ENCODE assay signal across 8 cellular contexts in genomic region chr2:100262555-100263320, GRCh38. TPM values are rescaled to one million over a fixed set of nuclear protein-coding genes. Genes with fewer than 3 reads are reported as not detected.
DNase-seq lines count a peak whose midpoint lies in the region; ATAC-seq and TF ChIP-seq lines count a peak whose summit lies in the region.

No MANE protein-coding gene starts in this region.

- no peak overlapping the region for H3K4me3 ChIP-seq in cardiac muscle cell

- no peaks in the 10 kb centered on the region for H3K4me1 ChIP-seq in cardiac muscle cell (ENCODE audit: low read depth)

- peak; percentile 98 for TF ChIP-seq CTCF in cardiac muscle cell (IDR thresholded peaks at IDR 0.05; ENCODE audit: low read depth, low read length)
- peak; percentile 96 for TF ChIP-seq CTCF in progenitor cell of endocrine pancreas (IDR thresholded peaks at IDR 0.05; ENCODE audit: unreplicated experiment)

- DNase-seq in GM03348 (ENCODE audit: low spot score) (peak; percentile 86), HuH-7 (ENCODE audit: low spot score) (peak; percentile 83), SKM-1 (lab: John Stamatoyannopoulos, UW; ENCODE audit: unreplicated experiment) (peak; percentile 34), cardiac muscle cell (ENCODE audit: low read depth in 1 of 2, low spot score in 1 of 2) (peak; percentile 64 to 65), progenitor cell of endocrine pancreas (ENCODE audit: low spot score, unreplicated experiment) (peak; percentile 57), GF-D8 (lab: John Stamatoyannopoulos, UW) (no peak)
- DNase-seq in activated naive CD8-positive, alpha-beta T cell treated with anti-CD3 and anti-CD28 coated beads for 36 hours, result peak; percentile 41

- H3K36me3 Mint-ChIP-seq in activated naive CD8-positive, alpha-beta T cell treated with anti-CD3 and anti-CD28 coated beads for 36 hours, result no peaks in the 10 kb centered on the region
- H3K36me3 Mint-ChIP-seq in progenitor cell of endocrine pancreas (ENCODE audit: insufficient read depth), result no peaks in the 10 kb centered on the region

- no peaks in the 10 kb centered on the region for H3K27me3 Mint-ChIP-seq in activated naive CD8-positive, alpha-beta T cell treated with anti-CD3 and anti-CD28 coated beads for 36 hours
- H3K27me3 Mint-ChIP-seq in progenitor cell of endocrine pancreas, result no peaks in the 10 kb centered on the region

- H3K27ac Mint-ChIP-seq in activated naive CD8-positive, alpha-beta T cell treated with anti-CD3 and anti-CD28 coated beads for 36 hours, result no peak overlapping the region
- H3K27ac Mint-ChIP-seq in progenitor cell of endocrine pancreas, result no peak overlapping the region

- H3K27me3 ChIP-seq in cardiac muscle cell, result no peaks in the 10 kb centered on the region

- no peaks in the 10 kb centered on the region for H3K9me3 ChIP-seq in cardiac muscle cell (ENCODE audit: low read depth)

- no peaks in the 10 kb centered on the region for H3K4me1 Mint-ChIP-seq in activated naive CD8-positive, alpha-beta T cell treated with anti-CD3 and anti-CD28 coated beads for 36 hours
- H3K4me1 Mint-ChIP-seq in progenitor cell of endocrine pancreas (ENCODE audit: low read depth), result no peaks in the 10 kb centered on the region

- no peak for ATAC-seq in HG02938 (IDR thresholded peaks at IDR 0.05; ENCODE audit: unreplicated experiment)

- H3K36me3 ChIP-seq in cardiac muscle cell, result no peaks in the 10 kb centered on the region

- no peak overlapping the region for H3K4me3 Mint-ChIP-seq in activated naive CD8-positive, alpha-beta T cell treated with anti-CD3 and anti-CD28 coated beads for 36 hours
- H3K4me3 Mint-ChIP-seq in progenitor cell of endocrine pancreas (ENCODE audit: low read depth), result no peak overlapping the region

- no peaks in the 10 kb centered on the region for H3K9me3 Mint-ChIP-seq in activated naive CD8-positive, alpha-beta T cell treated with anti-CD3 and anti-CD28 coated beads for 36 hours
- H3K9me3 Mint-ChIP-seq in progenitor cell of endocrine pancreas (ENCODE audit: low read depth), result no peaks in the 10 kb centered on the region

- no peak overlapping the region for H3K27ac ChIP-seq in cardiac muscle cell

RNA-seq across cellular contexts. Expression of gene LONRF2, which starts 59.6 kb away (rescaled TPM):
- not detected for total RNA-seq in activated naive CD8-positive, alpha-beta T cell treated with anti-CD3 and anti-CD28 coated beads for 36 hours
- total RNA-seq in cardiac muscle cell (0.83 and 1.7 TPM in 2 replicates), progenitor cell of endocrine pancreas (8.4 and 9.2 TPM in 2 replicates)
- polyA plus RNA-seq in cardiac muscle cell, result 0.36 and 1.3 TPM in 2 replicates
